In the genomic region with DNA sequence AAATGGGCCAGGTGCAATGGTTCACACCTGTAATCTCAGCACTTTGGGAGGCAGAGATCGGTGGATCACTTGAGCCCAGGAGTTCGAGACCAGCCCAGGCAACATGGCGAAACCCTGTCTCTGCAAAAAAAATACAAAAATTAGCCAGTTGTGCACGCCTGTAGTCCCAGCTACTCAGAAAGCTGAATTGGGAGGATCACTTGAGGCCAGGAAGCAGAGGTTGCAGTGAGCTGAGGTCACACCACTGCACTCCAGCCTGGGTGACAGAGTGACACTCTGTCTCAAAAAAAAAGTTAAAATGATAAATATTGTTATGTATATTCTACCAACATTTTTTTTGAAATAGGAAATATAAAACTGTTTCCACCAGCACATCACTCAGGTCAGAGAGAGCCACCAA, we compare ENCODE assay signal across 1 cellular context.
TF ChIP-seq lines count a peak whose summit lies in the region.

No MANE protein-coding gene starts in this region.

TF ChIP-seq in HepG2, 621 proteins besides CTCF, POLR2A, EP300 and RAD21:
- TF ChIP-seq, protein P1, sequence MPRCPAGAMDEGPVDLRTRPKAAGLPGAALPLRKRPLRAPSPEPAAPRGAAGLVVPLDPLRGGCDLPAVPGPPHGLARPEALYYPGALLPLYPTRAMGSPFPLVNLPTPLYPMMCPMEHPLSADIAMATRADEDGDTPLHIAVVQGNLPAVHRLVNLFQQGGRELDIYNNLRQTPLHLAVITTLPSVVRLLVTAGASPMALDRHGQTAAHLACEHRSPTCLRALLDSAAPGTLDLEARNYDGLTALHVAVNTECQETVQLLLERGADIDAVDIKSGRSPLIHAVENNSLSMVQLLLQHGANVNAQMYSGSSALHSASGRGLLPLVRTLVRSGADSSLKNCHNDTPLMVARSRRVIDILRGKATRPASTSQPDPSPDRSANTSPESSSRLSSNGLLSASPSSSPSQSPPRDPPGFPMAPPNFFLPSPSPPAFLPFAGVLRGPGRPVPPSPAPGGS (CRISPR knock-in tag; IDR thresholded peaks at IDR 0.05): no peak
- TF ChIP-seq SRF (IDR thresholded peaks at IDR 0.05; ENCODE audit: low read depth, low read length) (no peak), NR2F1 (CRISPR knock-in tag; IDR thresholded peaks at IDR 0.05) (no peak), ZSCAN22 (CRISPR knock-in tag; IDR thresholded peaks at IDR 0.05) (no peak), ARID2 (CRISPR knock-in tag; IDR thresholded peaks at IDR 0.05; ENCODE audit: borderline replicate concordance) (no peak), CCDC6 (CRISPR knock-in tag; IDR thresholded peaks at IDR 0.05) (no peak), ZNF225 (CRISPR knock-in tag; IDR thresholded peaks at IDR 0.05) (no peak), ATM (IDR thresholded peaks at IDR 0.05; ENCODE audit: borderline replicate concordance) (no peak), TCF12 (IDR thresholded peaks at IDR 0.05) (no peak), TCF12 (CRISPR knock-in tag; IDR thresholded peaks at IDR 0.05) (no peak), ZNF564 (CRISPR knock-in tag; IDR thresholded peaks at IDR 0.05) (no peak), NR2F6 (IDR thresholded peaks at IDR 0.05) (no peak), NR2F6 (CRISPR knock-in tag; IDR thresholded peaks at IDR 0.05) (no peak), ZSCAN30 (CRISPR knock-in tag; IDR thresholded peaks at IDR 0.05) (no peak), FOXK2 (IDR thresholded peaks at IDR 0.05) (no peak)
- TF ChIP-seq, protein P2, sequence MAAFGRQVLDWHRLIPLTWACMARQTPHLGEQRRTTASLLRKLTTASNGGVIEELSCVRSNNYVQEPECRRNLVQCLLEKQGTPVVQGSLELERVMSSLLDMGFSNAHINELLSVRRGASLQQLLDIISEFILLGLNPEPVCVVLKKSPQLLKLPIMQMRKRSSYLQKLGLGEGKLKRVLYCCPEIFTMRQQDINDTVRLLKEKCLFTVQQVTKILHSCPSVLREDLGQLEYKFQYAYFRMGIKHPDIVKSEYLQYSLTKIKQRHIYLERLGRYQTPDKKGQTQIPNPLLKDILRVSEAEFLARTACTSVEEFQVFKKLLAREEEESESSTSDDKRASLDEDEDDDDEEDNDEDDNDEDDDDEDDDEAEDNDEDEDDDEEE (CRISPR knock-in tag; IDR thresholded peaks at IDR 0.05): no peak
- TF ChIP-seq, protein P3, sequence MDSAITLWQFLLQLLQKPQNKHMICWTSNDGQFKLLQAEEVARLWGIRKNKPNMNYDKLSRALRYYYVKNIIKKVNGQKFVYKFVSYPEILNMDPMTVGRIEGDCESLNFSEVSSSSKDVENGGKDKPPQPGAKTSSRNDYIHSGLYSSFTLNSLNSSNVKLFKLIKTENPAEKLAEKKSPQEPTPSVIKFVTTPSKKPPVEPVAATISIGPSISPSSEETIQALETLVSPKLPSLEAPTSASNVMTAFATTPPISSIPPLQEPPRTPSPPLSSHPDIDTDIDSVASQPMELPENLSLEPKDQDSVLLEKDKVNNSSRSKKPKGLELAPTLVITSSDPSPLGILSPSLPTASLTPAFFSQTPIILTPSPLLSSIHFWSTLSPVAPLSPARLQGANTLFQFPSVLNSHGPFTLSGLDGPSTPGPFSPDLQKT (CRISPR knock-in tag; IDR thresholded peaks at IDR 0.05; ENCODE audit: borderline replicate concordance): no peak
- TF ChIP-seq, protein P4, sequence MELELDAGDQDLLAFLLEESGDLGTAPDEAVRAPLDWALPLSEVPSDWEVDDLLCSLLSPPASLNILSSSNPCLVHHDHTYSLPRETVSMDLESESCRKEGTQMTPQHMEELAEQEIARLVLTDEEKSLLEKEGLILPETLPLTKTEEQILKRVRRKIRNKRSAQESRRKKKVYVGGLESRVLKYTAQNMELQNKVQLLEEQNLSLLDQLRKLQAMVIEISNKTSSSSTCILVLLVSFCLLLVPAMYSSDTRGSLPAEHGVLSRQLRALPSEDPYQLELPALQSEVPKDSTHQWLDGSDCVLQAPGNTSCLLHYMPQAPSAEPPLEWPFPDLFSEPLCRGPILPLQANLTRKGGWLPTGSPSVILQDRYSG (CRISPR knock-in tag; IDR thresholded peaks at IDR 0.05): no peak
- TF ChIP-seq, protein P5, sequence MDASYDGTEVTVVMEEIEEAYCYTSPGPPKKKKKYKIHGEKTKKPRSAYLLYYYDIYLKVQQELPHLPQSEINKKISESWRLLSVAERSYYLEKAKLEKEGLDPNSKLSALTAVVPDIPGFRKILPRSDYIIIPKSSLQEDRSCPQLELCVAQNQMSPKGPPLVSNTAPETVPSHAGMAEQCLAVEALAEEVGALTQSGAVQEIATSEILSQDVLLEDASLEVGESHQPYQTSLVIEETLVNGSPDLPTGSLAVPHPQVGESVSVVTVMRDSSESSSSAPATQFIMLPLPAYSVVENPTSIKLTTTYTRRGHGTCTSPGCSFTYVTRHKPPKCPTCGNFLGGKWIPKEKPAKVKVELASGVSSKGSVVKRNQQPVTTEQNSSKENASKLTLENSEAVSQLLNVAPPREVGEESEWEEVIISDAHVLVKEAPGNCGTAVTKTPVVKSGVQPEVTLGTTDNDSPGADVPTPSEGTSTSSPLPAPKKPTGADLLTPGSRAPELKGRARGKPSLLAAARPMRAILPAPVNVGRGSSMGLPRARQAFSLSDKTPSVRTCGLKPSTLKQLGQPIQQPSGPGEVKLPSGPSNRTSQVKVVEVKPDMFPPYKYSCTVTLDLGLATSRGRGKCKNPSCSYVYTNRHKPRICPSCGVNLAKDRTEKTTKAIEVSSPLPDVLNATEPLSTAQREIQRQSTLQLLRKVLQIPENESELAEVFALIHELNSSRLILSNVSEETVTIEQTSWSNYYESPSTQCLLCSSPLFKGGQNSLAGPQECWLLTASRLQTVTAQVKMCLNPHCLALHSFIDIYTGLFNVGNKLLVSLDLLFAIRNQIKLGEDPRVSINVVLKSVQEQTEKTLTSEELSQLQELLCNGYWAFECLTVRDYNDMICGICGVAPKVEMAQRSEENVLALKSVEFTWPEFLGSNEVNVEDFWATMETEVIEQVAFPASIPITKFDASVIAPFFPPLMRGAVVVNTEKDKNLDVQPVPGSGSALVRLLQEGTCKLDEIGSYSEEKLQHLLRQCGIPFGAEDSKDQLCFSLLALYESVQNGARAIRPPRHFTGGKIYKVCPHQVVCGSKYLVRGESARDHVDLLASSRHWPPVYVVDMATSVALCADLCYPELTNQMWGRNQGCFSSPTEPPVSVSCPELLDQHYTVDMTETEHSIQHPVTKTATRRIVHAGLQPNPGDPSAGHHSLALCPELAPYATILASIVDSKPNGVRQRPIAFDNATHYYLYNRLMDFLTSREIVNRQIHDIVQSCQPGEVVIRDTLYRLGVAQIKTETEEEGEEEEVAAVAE (CRISPR knock-in tag; IDR thresholded peaks at IDR 0.05; ENCODE audit: borderline replicate concordance): no peak
- TF ChIP-seq, protein P6, sequence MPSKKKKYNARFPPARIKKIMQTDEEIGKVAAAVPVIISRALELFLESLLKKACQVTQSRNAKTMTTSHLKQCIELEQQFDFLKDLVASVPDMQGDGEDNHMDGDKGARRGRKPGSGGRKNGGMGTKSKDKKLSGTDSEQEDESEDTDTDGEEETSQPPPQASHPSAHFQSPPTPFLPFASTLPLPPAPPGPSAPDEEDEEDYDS (CRISPR knock-in tag; IDR thresholded peaks at IDR 0.05): no peak
- TF ChIP-seq, protein P7, sequence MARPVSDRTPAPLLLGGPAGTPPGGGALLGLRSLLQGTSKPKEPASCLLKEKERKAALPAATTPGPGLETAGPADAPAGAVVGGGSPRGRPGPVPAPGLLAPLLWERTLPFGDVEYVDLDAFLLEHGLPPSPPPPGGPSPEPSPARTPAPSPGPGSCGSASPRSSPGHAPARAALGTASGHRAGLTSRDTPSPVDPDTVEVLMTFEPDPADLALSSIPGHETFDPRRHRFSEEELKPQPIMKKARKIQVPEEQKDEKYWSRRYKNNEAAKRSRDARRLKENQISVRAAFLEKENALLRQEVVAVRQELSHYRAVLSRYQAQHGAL (CRISPR knock-in tag; IDR thresholded peaks at IDR 0.05; ENCODE audit: not compliant biosample characterization): no peak
